Comparison of ENCODE assay signal across 1 cellular context in the genomic region with DNA sequence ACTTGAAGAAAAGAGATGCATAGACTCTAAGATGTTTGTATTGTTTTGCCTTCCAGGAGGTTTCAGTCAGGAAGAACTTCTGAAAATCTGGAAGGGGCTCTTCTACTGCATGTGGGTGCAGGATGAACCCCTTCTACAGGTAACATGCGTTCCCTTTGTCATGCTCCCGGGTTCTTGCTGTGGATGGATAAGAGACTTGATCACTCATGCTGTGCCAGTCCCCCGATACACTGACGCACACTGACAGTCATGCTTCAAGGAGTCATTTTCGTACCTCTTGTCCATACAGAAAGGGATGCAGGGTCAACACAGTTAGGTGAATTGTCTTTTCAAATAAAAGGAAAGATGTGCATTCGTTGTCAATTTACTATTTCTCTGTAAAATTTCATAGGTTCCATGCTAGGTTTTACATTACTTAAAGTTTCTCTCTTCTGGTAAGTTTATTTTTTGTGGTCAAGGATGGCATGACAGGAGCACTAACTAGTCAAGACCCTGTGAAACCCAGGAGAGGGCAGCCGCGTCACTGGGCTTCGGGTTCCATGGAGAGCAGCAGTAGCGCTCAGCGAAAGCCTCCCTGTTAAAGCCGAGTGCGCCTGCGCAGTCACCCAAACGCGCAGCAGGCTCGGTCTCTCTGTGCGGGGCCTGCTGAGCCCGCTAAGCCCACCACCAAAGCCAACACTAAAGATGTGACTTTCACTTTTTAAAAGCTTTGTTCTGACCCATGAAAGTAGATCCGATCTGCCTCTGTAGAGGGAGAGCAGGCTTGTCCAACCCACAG.
TF ChIP-seq lines count a peak whose summit lies in the region.

No MANE protein-coding gene starts in this region.

TF ChIP-seq in WTC11, 78 proteins besides CTCF, POLR2A, EP300 and RAD21:
- no peak for TF ChIP-seq ZNF425 (CRISPR knock-in tag; conservative IDR thresholded peaks at IDR 0.05)
- TF ChIP-seq PRDM15 (CRISPR knock-in tag; IDR thresholded peaks at IDR 0.05), result no peak
- no peak for TF ChIP-seq ESRRA (CRISPR knock-in tag; IDR thresholded peaks at IDR 0.05; ENCODE audit: borderline replicate concordance)
- no peak for TF ChIP-seq JAZF1 (CRISPR knock-in tag; IDR thresholded peaks at IDR 0.05)
- no peak for TF ChIP-seq ATF2 (CRISPR knock-in tag; IDR thresholded peaks at IDR 0.05; ENCODE audit: borderline replicate concordance, low read depth)
- TF ChIP-seq KAT7 (CRISPR knock-in tag; IDR thresholded peaks at IDR 0.05; ENCODE audit: borderline replicate concordance), result no peak
- TF ChIP-seq ZNF317 (CRISPR knock-in tag; IDR thresholded peaks at IDR 0.05; ENCODE audit: borderline replicate concordance, low read depth), result no peak
- TF ChIP-seq TP53 (CRISPR knock-in tag; IDR thresholded peaks at IDR 0.05), result no peak
- no peak for TF ChIP-seq ZNF281 (CRISPR knock-in tag; IDR thresholded peaks at IDR 0.05)
- TF ChIP-seq, protein P1, sequence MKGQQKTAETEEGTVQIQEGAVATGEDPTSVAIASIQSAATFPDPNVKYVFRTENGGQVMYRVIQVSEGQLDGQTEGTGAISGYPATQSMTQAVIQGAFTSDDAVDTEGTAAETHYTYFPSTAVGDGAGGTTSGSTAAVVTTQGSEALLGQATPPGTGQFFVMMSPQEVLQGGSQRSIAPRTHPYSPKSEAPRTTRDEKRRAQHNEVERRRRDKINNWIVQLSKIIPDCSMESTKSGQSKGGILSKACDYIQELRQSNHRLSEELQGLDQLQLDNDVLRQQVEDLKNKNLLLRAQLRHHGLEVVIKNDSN (CRISPR knock-in tag; IDR thresholded peaks at IDR 0.05), result no peak
- no peak for TF ChIP-seq CDX4 (CRISPR knock-in tag; IDR thresholded peaks at IDR 0.05; ENCODE audit: borderline replicate concordance)
- TF ChIP-seq SMAD4 (CRISPR knock-in tag; IDR thresholded peaks at IDR 0.05), result no peak
- TF ChIP-seq ZNF512 (CRISPR knock-in tag; IDR thresholded peaks at IDR 0.05; ENCODE audit: borderline replicate concordance), result no peak
- TF ChIP-seq ZNF263 (CRISPR knock-in tag; IDR thresholded peaks at IDR 0.05; ENCODE audit: low read depth), result no peak
